ENCODE assay signal across 8 cellular contexts in the genomic region with DNA sequence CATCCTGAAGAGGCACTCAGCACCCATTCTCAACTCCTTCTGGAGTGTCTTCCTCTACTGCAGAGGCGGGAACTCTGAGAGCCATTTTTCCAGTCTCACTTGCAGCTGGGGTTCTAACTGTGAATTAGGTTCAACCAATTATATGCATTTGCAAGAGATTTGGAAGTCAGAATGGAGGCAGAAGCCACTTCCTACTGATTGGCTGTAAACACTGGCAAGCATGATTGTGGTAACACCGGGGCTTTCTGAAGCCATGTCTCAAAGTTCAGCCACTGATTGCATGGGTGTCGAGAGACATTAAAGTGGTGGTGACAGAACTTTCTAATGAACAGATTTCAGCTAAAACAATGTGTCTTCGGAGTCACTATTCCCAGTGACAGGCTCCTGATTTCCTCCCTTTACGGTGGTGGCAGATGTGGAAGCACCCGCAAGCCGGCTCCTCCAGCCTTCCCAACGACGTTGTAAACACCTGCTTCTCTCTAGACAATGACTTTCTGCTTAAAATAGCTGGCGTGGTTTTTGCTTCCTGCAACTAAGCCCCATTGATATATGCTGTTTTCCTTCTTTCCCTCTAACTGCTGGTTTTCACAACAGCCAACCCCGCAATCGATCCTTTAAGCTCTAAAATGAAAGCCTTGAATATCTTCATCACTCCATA.
DNase-seq lines count a peak whose midpoint lies in the region; ATAC-seq, FAIRE-seq and TF ChIP-seq lines count a peak whose summit lies in the region.

No MANE protein-coding gene starts in this region.

- peaks cover 29% of the 10 kb centered on the region for H3K4me1 Mint-ChIP-seq in Caco-2 (ENCODE audit: low read depth, unreplicated experiment)

- H3K36me3 Mint-ChIP-seq in Caco-2 (ENCODE audit: insufficient read depth, unreplicated experiment): peaks cover 4% of the 10 kb centered on the region

- peaks cover 12% of the 10 kb centered on the region for H3K9me3 Mint-ChIP-seq in Caco-2 (ENCODE audit: unreplicated experiment)

- H3K4me3 ChIP-seq in Caco-2 (ENCODE audit: low read depth, low read length): no peak overlapping the region
- no peak overlapping the region for H3K4me3 ChIP-seq in mucosa of descending colon

- no peaks in the 10 kb centered on the region for H3K27me3 Mint-ChIP-seq in Caco-2 (ENCODE audit: insufficient read depth, unreplicated experiment)

- no peaks in the 10 kb centered on the region for H3K27me3 ChIP-seq in Caco-2 (replicated peaks; ENCODE audit: control insufficient read depth, insufficient read depth, low read length)

- no peaks in the 10 kb centered on the region for H3K9me3 ChIP-seq in Caco-2
- no peaks in the 10 kb centered on the region for H3K9me3 ChIP-seq in mucosa of descending colon

- peak overlapping the region; percentile 49 for H3K4me3 Mint-ChIP-seq in Caco-2 (ENCODE audit: unreplicated experiment)

- no peak for FAIRE-seq in H54 (lab: Jason Lieb, UNC)

- H3K27ac Mint-ChIP-seq in Caco-2 (ENCODE audit: unreplicated experiment): peak overlapping the region; percentile 79

- H3K4me1 ChIP-seq in Caco-2 (peaks cover 60% of the 10 kb centered on the region), mucosa of descending colon (ENCODE audit: low read depth) (peaks cover 44% of the 10 kb centered on the region)

- POLR2A ChIA-PET in Caco-2 (lab: Charles Lee): no interaction called here

- ATAC-seq in HG02610 (IDR thresholded peaks at IDR 0.05; ENCODE audit: unreplicated experiment): peak; percentile 29
- peak; percentile 11 for ATAC-seq in mucosa of descending colon
- ATAC-seq in GM21737 (IDR thresholded peaks at IDR 0.05; ENCODE audit: unreplicated experiment): no peak

- TF ChIP-seq POLR2A in H54 (IDR thresholded peaks at IDR 0.05; ENCODE audit: low read depth, low read length): no peak

- no peaks in the 10 kb centered on the region for H3K36me3 ChIP-seq in Caco-2 (ENCODE audit: control insufficient read depth, insufficient read depth, low read length)
- H3K36me3 ChIP-seq in mucosa of descending colon (ENCODE audit: low read depth): no peaks in the 10 kb centered on the region

- no peak for TF ChIP-seq CTCF in Caco-2 (IDR thresholded peaks at IDR 0.05; ENCODE audit: insufficient read depth in 1 of 2, low read depth in 1 of 2, low read length in 1 of 2, severe bottlenecking in 1 of 2, unreplicated experiment in 1 of 2)
- no peak for TF ChIP-seq CTCF in mucosa of descending colon (IDR thresholded peaks at IDR 0.05)

- no peak for DNase-seq in Caco-2
- DNase-seq in SHP77 treated with DMSO at 0.1 percent for 48 hours (lab: John Stamatoyannopoulos, UW): peak; percentile 6
- DNase-seq in mucosa of descending colon: peak in 1 of 3 donors; percentile 51
- DNase-seq in H54 (ENCODE audit: insufficient read length, low spot score): no peak
- no peak for DNase-seq in NCI-H524 treated with DMSO at 0.1 percent for 48 hours (lab: John Stamatoyannopoulos, UW)
- no peak for DNase-seq in NCI-H1048 (lab: John Stamatoyannopoulos, UW)

- CTCF ChIA-PET in Caco-2 (lab: Charles Lee): no interaction called here

- no TSS peak for BruUV-seq in Caco-2 (replicated peaks; lab: Mats Ljungman, UMichigan)

- intact Hi-C loops in Caco-2 (cut with micrococcal nuclease; ENCODE audit: unreplicated experiment) (no loop called here), mucosa of descending colon (cut with DNase I, micrococcal nuclease) (no loop called here)
